ENCODE assay signal across 1 cellular context in genomic region chr2:167103028-167103756, GRCh38.
TF ChIP-seq lines count a peak whose summit lies in the region.

No MANE protein-coding gene starts in this region.

TF ChIP-seq in HepG2, 621 proteins besides CTCF, POLR2A, EP300 and RAD21 (continued from another document and continues in another):
- TF ChIP-seq BCLAF1 (IDR thresholded peaks at IDR 0.05) (no peak), CEBPB (IDR thresholded peaks at IDR 0.05; ENCODE audit: borderline replicate concordance, low read depth, low read length) (peak; percentile 88), ZNF12 (CRISPR knock-in tag; IDR thresholded peaks at IDR 0.05) (peak; percentile 69; the same call in 1 of the 2 replicates), ARHGAP35 (CRISPR knock-in tag; IDR thresholded peaks at IDR 0.05; ENCODE audit: borderline replicate concordance) (no peak), TAF1 (CRISPR knock-in tag; IDR thresholded peaks at IDR 0.05) (no peak), ZBTB33 (CRISPR knock-in tag; IDR thresholded peaks at IDR 0.05) (no peak), RORA (CRISPR knock-in tag; IDR thresholded peaks at IDR 0.05) (no peak), KLF6 (CRISPR knock-in tag; IDR thresholded peaks at IDR 0.05) (peak; percentile 62; the same call in 1 of the 2 replicates), TSC22D2 (CRISPR knock-in tag; IDR thresholded peaks at IDR 0.05; ENCODE audit: borderline replicate concordance) (no peak), NFE2L1 (CRISPR knock-in tag; IDR thresholded peaks at IDR 0.05; ENCODE audit: borderline replicate concordance) (no peak), GPN1 (CRISPR knock-in tag; IDR thresholded peaks at IDR 0.05; ENCODE audit: borderline replicate concordance) (no peak), CENPBD1 (CRISPR knock-in tag; IDR thresholded peaks at IDR 0.05; ENCODE audit: borderline replicate concordance, low read depth) (no peak), ZNF446 (CRISPR knock-in tag; IDR thresholded peaks at IDR 0.05) (no peak), ZNF710 (CRISPR knock-in tag; IDR thresholded peaks at IDR 0.05; ENCODE audit: borderline replicate concordance) (peak; percentile 73; the same call in 1 of the 2 replicates), KMT2B (CRISPR knock-in tag; IDR thresholded peaks at IDR 0.05) (no peak), ZNF691 (CRISPR knock-in tag; IDR thresholded peaks at IDR 0.05; ENCODE audit: borderline replicate concordance, low read depth) (no peak), TBX2 (CRISPR knock-in tag; IDR thresholded peaks at IDR 0.05; ENCODE audit: borderline replicate concordance) (peak; percentile 56; the same call in 1 of the 2 replicates), ZEB1 (IDR thresholded peaks at IDR 0.05; ENCODE audit: insufficient replicate concordance, low read depth) (peak; percentile 62), ZHX2 (IDR thresholded peaks at IDR 0.05; ENCODE audit: low read depth) (0 out of 2 replicates have a peak, but pooled peaks have one; percentile 37), ZHX2 (CRISPR knock-in tag; IDR thresholded peaks at IDR 0.05; ENCODE audit: borderline replicate concordance) (no peak), IKZF4 (CRISPR knock-in tag; IDR thresholded peaks at IDR 0.05; ENCODE audit: borderline replicate concordance, low read depth, not compliant biosample characterization) (no peak), ZNF318 (CRISPR knock-in tag; IDR thresholded peaks at IDR 0.05) (no peak), HDAC6 (IDR thresholded peaks at IDR 0.05; ENCODE audit: low read depth, low read length) (no peak), ZBTB38 (CRISPR knock-in tag; IDR thresholded peaks at IDR 0.05) (no peak), THYN1 (CRISPR knock-in tag; IDR thresholded peaks at IDR 0.05; ENCODE audit: borderline replicate concordance, low read depth) (no peak), SUZ12 (IDR thresholded peaks at IDR 0.05; ENCODE audit: low read depth, low read length) (no peak), HMG20A (CRISPR knock-in tag; IDR thresholded peaks at IDR 0.05; ENCODE audit: borderline replicate concordance) (peak; percentile 97), PLRG1 (conservative IDR thresholded peaks at IDR 0.05) (no peak), HOXA9 (CRISPR knock-in tag; IDR thresholded peaks at IDR 0.05; ENCODE audit: borderline replicate concordance) (no peak), YEATS4 (CRISPR knock-in tag; IDR thresholded peaks at IDR 0.05; ENCODE audit: borderline replicate concordance) (no peak), CSRNP2 (CRISPR knock-in tag; conservative IDR thresholded peaks at IDR 0.05; ENCODE audit: low read depth) (no peak), PCBP1 (IDR thresholded peaks at IDR 0.05; ENCODE audit: borderline replicate concordance, low read depth, low read length) (no peak), CBFB (CRISPR knock-in tag; IDR thresholded peaks at IDR 0.05) (0 out of 2 replicates have a peak, but pooled peaks have one; percentile 65)
